Comparison of ENCODE assay signal across 17 cellular contexts in genomic region chr1:210437781-210438180, GRCh38.
DNase-seq lines count a peak whose midpoint lies in the region; ATAC-seq and TF ChIP-seq lines count a peak whose summit lies in the region.
"Had no signal": no experiment of that assay in that cellular context is flagged by ENCODE, and none has a peak within 500 bp of the region (broad histone marks: within the 10 kb centered on the region; RNA-seq: fewer than 3 reads in every experiment).

No MANE protein-coding gene starts in this region.

- H3K9me3 ChIP-seq in SJSA1 (replicated peaks) (no peaks in the 10 kb centered on the region), skeletal muscle satellite cell (replicated peaks; ENCODE audit: low read length) (no peaks in the 10 kb centered on the region), OCI-LY7 (ENCODE audit: low read length) (no peaks in the 10 kb centered on the region)
- H3K9me3 ChIP-seq: BLaER1 had no signal

- BruUV-seq in OCI-LY7 (replicated peaks; lab: Mats Ljungman, UMichigan), result no TSS peak

- H3K4me1 ChIP-seq in SJSA1 (replicated peaks), result peaks cover 43% of the 10 kb centered on the region
- peaks cover 54% of the 10 kb centered on the region for H3K4me1 ChIP-seq in skeletal muscle satellite cell (ENCODE audit: control insufficient read depth, insufficient read depth, low read length)
- H3K4me1 ChIP-seq in OCI-LY7 (ENCODE audit: insufficient read depth, low read length, poor library complexity, severe bottlenecking), result no peaks in the 10 kb centered on the region

- H3K27ac ChIP-seq in SJSA1 (peak overlapping the region; percentile 93), OCI-LY7 (ENCODE audit: low read depth, low read length, poor library complexity, severe bottlenecking) (no peak overlapping the region)
- H3K27ac ChIP-seq: BLaER1 had no signal

- intact Hi-C loops in OCI-LY7 (cut with micrococcal nuclease; ENCODE audit: unreplicated experiment), result no loop called here

- H3K36me3 Mint-ChIP-seq in activated T-helper 17 cell treated with anti-CD3 and anti-CD28 coated beads, Interleukin-2, amount 50 U/mL, for 72 hours (ENCODE audit: low read depth), result no peaks in the 10 kb centered on the region

- DNase-seq in EL, result peak; percentile 11
- peak in 1 of 2 experiments; percentile 9 for DNase-seq in SJSA1 (ENCODE audit: low read depth in 1 of 2, low spot score in 2 of 2)
- peak; percentile 28 for DNase-seq in kidney tubule cell (ENCODE audit: low spot score)
- no peak for DNase-seq in LoVo (ENCODE audit: low spot score)
- DNase-seq in OCI-LY7 (ENCODE audit: low spot score), result no peak
- DNase-seq: CD8-positive, alpha-beta memory T cell; DMS79 treated with DMSO at 0.1 percent for 48 hours; GDM1; Kasumi-1; NCI-H187 treated with DMSO at 0.1 percent for 48 hours; NCI-H345; NCI-H526 treated with DMSO at 0.1 percent for 48 hours; SIG-M5 had no signal

- no peak overlapping the region for H3K4me3 Mint-ChIP-seq in activated T-helper 17 cell treated with anti-CD3 and anti-CD28 coated beads, Interleukin-2, amount 50 U/mL, for 72 hours
- H3K4me3 Mint-ChIP-seq: CD8-positive, alpha-beta memory T cell had no signal

- H3K4me2 ChIP-seq in skeletal muscle satellite cell (ENCODE audit: low read length) (no peak overlapping the region), OCI-LY7 (ENCODE audit: low read length) (no peak overlapping the region)
- H3K4me2 ChIP-seq: BLaER1 had no signal

- H2AFZ ChIP-seq in OCI-LY7 (ENCODE audit: low read length), result no peak overlapping the region

- ATAC-seq in activated T-helper 17 cell treated with anti-CD3 and anti-CD28 coated beads, Interleukin-2, amount 50 U/mL, for 72 hours (replicated peaks), result no peak
- ATAC-seq in HG02938 (IDR thresholded peaks at IDR 0.05; ENCODE audit: unreplicated experiment), result no peak

- H3K9ac ChIP-seq in skeletal muscle satellite cell (ENCODE audit: low read depth, low read length), result peak overlapping the region; percentile 85
- H3K9ac ChIP-seq: BLaER1 had no signal

- H3K27me3 ChIP-seq in SJSA1 (replicated peaks), result no peaks in the 10 kb centered on the region
- no peaks in the 10 kb centered on the region for H3K27me3 ChIP-seq in skeletal muscle satellite cell (ENCODE audit: control insufficient read depth, insufficient read depth, low read length)
- H3K27me3 ChIP-seq: BLaER1 had no signal

- POLR2A ChIA-PET in OCI-LY7 (lab: Charles Lee), result no interaction called here

- no peak overlapping the region for H3K27ac Mint-ChIP-seq in activated T-helper 17 cell treated with anti-CD3 and anti-CD28 coated beads, Interleukin-2, amount 50 U/mL, for 72 hours
- H3K27ac Mint-ChIP-seq: CD8-positive, alpha-beta memory T cell had no signal

- CTCF ChIA-PET in OCI-LY7 (lab: Charles Lee; ENCODE audit: unreplicated experiment), result no interaction called here

- no peaks in the 10 kb centered on the region for H3K36me3 ChIP-seq in SJSA1
- no peaks in the 10 kb centered on the region for H3K36me3 ChIP-seq in skeletal muscle satellite cell (ENCODE audit: insufficient read depth, low read length)
- H3K36me3 ChIP-seq in OCI-LY7 (ENCODE audit: insufficient read depth, low read length), result no peaks in the 10 kb centered on the region
- H3K36me3 ChIP-seq: BLaER1 had no signal

- H3K27me3 Mint-ChIP-seq in activated T-helper 17 cell treated with anti-CD3 and anti-CD28 coated beads, Interleukin-2, amount 50 U/mL, for 72 hours, result no peaks in the 10 kb centered on the region
- H3K27me3 Mint-ChIP-seq: CD8-positive, alpha-beta memory T cell had no signal

- peaks cover 3% of the 10 kb centered on the region for H3K9me3 Mint-ChIP-seq in activated T-helper 17 cell treated with anti-CD3 and anti-CD28 coated beads, Interleukin-2, amount 50 U/mL, for 72 hours

- H3K79me2 ChIP-seq in OCI-LY7 (ENCODE audit: insufficient read depth, low read depth, low read length), result no peaks in the 10 kb centered on the region

- no peak overlapping the region for H3K4me3 ChIP-seq in SJSA1
- no peak overlapping the region for H3K4me3 ChIP-seq in skeletal muscle satellite cell (ENCODE audit: low read length)
- no peak overlapping the region for H3K4me3 ChIP-seq in OCI-LY7 (ENCODE audit: low read depth, low read length, poor library complexity, severe bottlenecking)
- H3K4me3 ChIP-seq: BLaER1 had no signal

- H3K9me2 ChIP-seq in OCI-LY7 (ENCODE audit: insufficient read depth, low read length), result no peaks in the 10 kb centered on the region

- H4K20me1 ChIP-seq in OCI-LY7 (ENCODE audit: insufficient read depth, low read length), result no peaks in the 10 kb centered on the region
- H4K20me1 ChIP-seq: BLaER1 had no signal

- no peak for TF ChIP-seq CTCF in OCI-LY7 (conservative IDR thresholded peaks at IDR 0.05; ENCODE audit: low read length)

- no peaks in the 10 kb centered on the region for H3K4me1 Mint-ChIP-seq in activated T-helper 17 cell treated with anti-CD3 and anti-CD28 coated beads, Interleukin-2, amount 50 U/mL, for 72 hours
- H3K4me1 Mint-ChIP-seq: CD8-positive, alpha-beta memory T cell had no signal

Comparison
In these comparisons a context has a peak if more than half of its experiments do, and no peak if none do; other contexts are left out.
1. DNase-seq: peak in EL (single experiment) and kidney tubule cell (single experiment); none in LoVo (single experiment) and OCI-LY7 (single experiment).